Comparison of ENCODE assay signal across 42 cellular contexts in genomic region chr16:56879276-56879675, GRCh38. TPM values are rescaled to one million over a fixed set of nuclear protein-coding genes. Genes with fewer than 3 reads are reported as not detected.
"Had no signal": no experiment of that assay in that cellular context is flagged by ENCODE, and none has a peak within 500 bp of the region (broad histone marks: within the 10 kb centered on the region; RNA-seq: fewer than 3 reads in every experiment).

No MANE protein-coding gene starts in this region.

- H3K27ac ChIP-seq: adrenal gland, ascending aorta, body of pancreas, brain microvascular endothelial cell, breast epithelium, cardiac muscle cell had no signal

- H3K4me3 ChIP-seq: adrenal gland, ascending aorta, body of pancreas, breast epithelium, cardiac muscle cell had no signal

- H3K36me3 ChIP-seq: adrenal gland, ascending aorta, brain microvascular endothelial cell, breast epithelium, cardiac muscle cell had no signal

- H3K9me3 Mint-ChIP-seq: activated naive CD4-positive, alpha-beta T cell treated with anti-CD3 and anti-CD28 coated beads for 36 hours; activated naive CD4-positive, alpha-beta T cell treated with anti-CD3 and anti-CD28 coated beads, Interleukin-2, amount 10 ng/mL, durations not matched to agents 7 days and 5 days; activated naive CD4-positive, alpha-beta T cell treated with anti-CD3 and anti-CD28 coated beads, Interleukin-2, amount 50 U/mL, for 24 hours; activated naive CD4-positive, alpha-beta T cell treated with anti-CD3 and anti-CD28 coated beads, Interleukin-2, amount 50 U/mL, for 72 hours; activated naive CD8-positive, alpha-beta T cell treated with anti-CD3 and anti-CD28 coated beads for 36 hours; activated naive CD8-positive, alpha-beta T cell treated with anti-CD3 and anti-CD28 coated beads, Interleukin-2, amount 10 ng/mL, durations not matched to agents 7 days and 5 days; activated naive CD8-positive, alpha-beta T cell treated with anti-CD3 and anti-CD28 coated beads, Interleukin-2, amount 50 U/mL, for 24 hours; activated T-cell treated with anti-CD3 and anti-CD28 coated beads, Interleukin-2, amount 50 U/mL, for 24 hours; activated T-cell treated with anti-CD3 and anti-CD28 coated beads, Interleukin-2, amount 50 U/mL, for 4 hours; activated T-cell treated with anti-CD3 and anti-CD28 coated beads, Interleukin-2, amount 50 U/mL, for 72 hours; activated T-helper 1 cell treated with anti-CD3 and anti-CD28 coated beads, Interleukin-12 subunit alpha, Interleukin-12 subunit beta, Interleukin-2, Interleukin-4 antibody, amounts not matched to agents 30 ng/mL and 10 ng/mL and 1 ng/mL, durations not matched to agents 14 hours and 24 hours and 36 hours; activated T-helper 17 cell treated with anti-CD3 and anti-CD28 coated beads, Interleukin-2, amount 50 U/mL, for 72 hours; activated T-helper 2 cell treated with anti-CD3 and anti-CD28 coated beads, Interferon-gamma antibody, Interleukin-2, Interleukin-4, amounts not matched to agents 10 μg/mL and 5 μg/mL and 100 μg/mL, durations not matched to agents 14 hours and 24 hours and 36 hours; brain; central memory CD8-positive, alpha-beta T cell had no signal

- H3K4me1 ChIP-seq: adrenal gland, ascending aorta, body of pancreas, breast epithelium had no signal

- H3K27ac Mint-ChIP-seq: activated naive CD4-positive, alpha-beta T cell treated with anti-CD3 and anti-CD28 coated beads for 36 hours; activated naive CD4-positive, alpha-beta T cell treated with anti-CD3 and anti-CD28 coated beads, Interleukin-2, amount 10 ng/mL, durations not matched to agents 7 days and 5 days; activated naive CD4-positive, alpha-beta T cell treated with anti-CD3 and anti-CD28 coated beads, Interleukin-2, amount 50 U/mL, for 24 hours; activated naive CD4-positive, alpha-beta T cell treated with anti-CD3 and anti-CD28 coated beads, Interleukin-2, amount 50 U/mL, for 72 hours; activated naive CD8-positive, alpha-beta T cell; activated naive CD8-positive, alpha-beta T cell treated with anti-CD3 and anti-CD28 coated beads for 36 hours; activated naive CD8-positive, alpha-beta T cell treated with anti-CD3 and anti-CD28 coated beads, Interleukin-2, amount 10 ng/mL, durations not matched to agents 7 days and 5 days; activated naive CD8-positive, alpha-beta T cell treated with anti-CD3 and anti-CD28 coated beads, Interleukin-2, amount 50 U/mL, for 24 hours; activated T-cell treated with anti-CD3 and anti-CD28 coated beads, Interleukin-2, amount 50 U/mL, for 24 hours; activated T-cell treated with anti-CD3 and anti-CD28 coated beads, Interleukin-2, amount 50 U/mL, for 72 hours; activated T-helper 1 cell treated with anti-CD3 and anti-CD28 coated beads, Interleukin-12 subunit alpha, Interleukin-12 subunit beta, Interleukin-2, Interleukin-4 antibody, amounts not matched to agents 30 ng/mL and 10 ng/mL and 1 ng/mL, durations not matched to agents 14 hours and 24 hours and 36 hours; activated T-helper 17 cell treated with anti-CD3 and anti-CD28 coated beads, Interleukin-2, amount 50 U/mL, for 72 hours; activated T-helper 2 cell treated with anti-CD3 and anti-CD28 coated beads, Interferon-gamma antibody, Interleukin-2, Interleukin-4, amounts not matched to agents 10 μg/mL and 5 μg/mL and 100 μg/mL, durations not matched to agents 14 hours and 24 hours and 36 hours; brain had no signal

- H3K27me3 Mint-ChIP-seq: activated naive CD4-positive, alpha-beta T cell treated with anti-CD3 and anti-CD28 coated beads, Interleukin-2, amount 50 U/mL, for 24 hours; activated naive CD8-positive, alpha-beta T cell; activated naive CD8-positive, alpha-beta T cell treated with anti-CD3 and anti-CD28 coated beads for 36 hours; activated naive CD8-positive, alpha-beta T cell treated with anti-CD3 and anti-CD28 coated beads, Interleukin-2, amount 10 ng/mL, durations not matched to agents 7 days and 5 days; activated naive CD8-positive, alpha-beta T cell treated with anti-CD3 and anti-CD28 coated beads, Interleukin-2, amount 50 U/mL, for 24 hours; activated T-cell treated with anti-CD3 and anti-CD28 coated beads, Interleukin-2, amount 50 U/mL, for 24 hours; activated T-helper 17 cell treated with anti-CD3 and anti-CD28 coated beads, Interleukin-2, amount 50 U/mL, for 72 hours; central memory CD8-positive, alpha-beta T cell had no signal

- H3K4me1 Mint-ChIP-seq: activated naive CD4-positive, alpha-beta T cell treated with anti-CD3 and anti-CD28 coated beads, Interleukin-2, amount 10 ng/mL, durations not matched to agents 7 days and 5 days; activated naive CD4-positive, alpha-beta T cell treated with anti-CD3 and anti-CD28 coated beads, Interleukin-2, amount 50 U/mL, for 24 hours; activated naive CD8-positive, alpha-beta T cell treated with anti-CD3 and anti-CD28 coated beads for 36 hours; activated naive CD8-positive, alpha-beta T cell treated with anti-CD3 and anti-CD28 coated beads, Interleukin-2, amount 50 U/mL, for 24 hours; activated T-helper 17 cell treated with anti-CD3 and anti-CD28 coated beads, Interleukin-2, amount 50 U/mL, for 72 hours; central memory CD8-positive, alpha-beta T cell had no signal

- H3K4me3 Mint-ChIP-seq: activated naive CD4-positive, alpha-beta T cell treated with anti-CD3 and anti-CD28 coated beads for 36 hours; activated naive CD4-positive, alpha-beta T cell treated with anti-CD3 and anti-CD28 coated beads, Interleukin-2, amount 10 ng/mL, durations not matched to agents 7 days and 5 days; activated naive CD4-positive, alpha-beta T cell treated with anti-CD3 and anti-CD28 coated beads, Interleukin-2, amount 50 U/mL, for 24 hours; activated naive CD8-positive, alpha-beta T cell; activated naive CD8-positive, alpha-beta T cell treated with anti-CD3 and anti-CD28 coated beads for 36 hours; activated naive CD8-positive, alpha-beta T cell treated with anti-CD3 and anti-CD28 coated beads, Interleukin-2, amount 10 ng/mL, durations not matched to agents 7 days and 5 days; activated naive CD8-positive, alpha-beta T cell treated with anti-CD3 and anti-CD28 coated beads, Interleukin-2, amount 50 U/mL, for 24 hours; activated T-cell treated with anti-CD3 and anti-CD28 coated beads, Interleukin-2, amount 50 U/mL, for 24 hours; activated T-cell treated with anti-CD3 and anti-CD28 coated beads, Interleukin-2, amount 50 U/mL, for 4 hours; activated T-cell treated with anti-CD3 and anti-CD28 coated beads, Interleukin-2, amount 50 U/mL, for 72 hours; activated T-helper 1 cell treated with anti-CD3 and anti-CD28 coated beads, Interleukin-12 subunit alpha, Interleukin-12 subunit beta, Interleukin-2, Interleukin-4 antibody, amounts not matched to agents 30 ng/mL and 10 ng/mL and 1 ng/mL, durations not matched to agents 14 hours and 24 hours and 36 hours; activated T-helper 17 cell treated with anti-CD3 and anti-CD28 coated beads, Interleukin-2, amount 50 U/mL, for 72 hours; brain; central memory CD8-positive, alpha-beta T cell had no signal

- H3K27me3 ChIP-seq: adrenal gland, ascending aorta, body of pancreas, brain microvascular endothelial cell, breast epithelium, cardiac muscle cell had no signal

- H3K36me3 Mint-ChIP-seq: activated naive CD4-positive, alpha-beta T cell treated with anti-CD3 and anti-CD28 coated beads, Interleukin-2, amount 10 ng/mL, durations not matched to agents 7 days and 5 days; activated naive CD4-positive, alpha-beta T cell treated with anti-CD3 and anti-CD28 coated beads, Interleukin-2, amount 50 U/mL, for 24 hours; activated naive CD4-positive, alpha-beta T cell treated with anti-CD3 and anti-CD28 coated beads, Interleukin-2, amount 50 U/mL, for 72 hours; activated naive CD8-positive, alpha-beta T cell; activated naive CD8-positive, alpha-beta T cell treated with anti-CD3 and anti-CD28 coated beads for 36 hours; activated naive CD8-positive, alpha-beta T cell treated with anti-CD3 and anti-CD28 coated beads, Interleukin-2, amount 10 ng/mL, durations not matched to agents 7 days and 5 days; brain had no signal

- DNase-seq: activated effector memory CD4-positive, alpha-beta T cell treated with anti-CD3 and anti-CD28 coated beads, Interleukin-2, amount 50 U/mL, for 16 hours; activated effector memory CD4-positive, alpha-beta T cell treated with Interleukin-2 at 50 U/mL for 16 hours; activated gamma-delta T cell; activated gamma-delta T cell treated with Interleukin-2 at 50 U/mL for 16 hours; activated naive CD4-positive, alpha-beta T cell; activated naive CD4-positive, alpha-beta T cell treated with anti-CD3 and anti-CD28 coated beads for 36 hours; activated naive CD4-positive, alpha-beta T cell treated with anti-CD3 and anti-CD28 coated beads, Interleukin-2, amount 10 ng/mL, durations not matched to agents 7 days and 5 days; activated naive CD4-positive, alpha-beta T cell treated with anti-CD3 and anti-CD28 coated beads, Interleukin-2, amount 50 U/mL, for 16 hours; activated naive CD4-positive, alpha-beta T cell treated with Interleukin-2 at 50 U/mL for 16 hours; activated naive CD8-positive, alpha-beta T cell treated with anti-CD3 and anti-CD28 coated beads for 36 hours; activated naive CD8-positive, alpha-beta T cell treated with anti-CD3 and anti-CD28 coated beads, Interleukin-2, amount 10 ng/mL, durations not matched to agents 7 days and 5 days; activated naive CD8-positive, alpha-beta T cell treated with anti-CD3 and anti-CD28 coated beads, Interleukin-2, amount 50 U/mL, for 24 hours; activated T-cell treated with anti-CD3 and anti-CD28 coated beads, Interleukin-2, amount 50 U/mL, for 1 hour; activated T-cell treated with anti-CD3 and anti-CD28 coated beads, Interleukin-2, amount 50 U/mL, for 24 hours; activated T-cell treated with anti-CD3 and anti-CD28 coated beads, Interleukin-2, amount 50 U/mL, for 4 hours; activated T-cell treated with anti-CD3 and anti-CD28 coated beads, Interleukin-2, amount 50 U/mL, for 48 hours; activated T-cell treated with anti-CD3 and anti-CD28 coated beads, Interleukin-2, amount 50 U/mL, for 72 hours; adrenal gland; amniotic stem cell; amygdala; anterior cingulate cortex; aorta; body of pancreas; brain microvascular endothelial cell; caudate nucleus; central memory CD4-positive, alpha-beta T cell; cerebellar nuclear complex had no signal

- ATAC-seq: activated naive CD4-positive, alpha-beta T cell treated with anti-CD3 and anti-CD28 coated beads, Interleukin-2, amount 50 U/mL, for 72 hours; activated naive CD8-positive, alpha-beta T cell treated with anti-CD3 and anti-CD28 coated beads, Interleukin-2, amount 50 U/mL, for 24 hours; activated T-cell treated with anti-CD3 and anti-CD28 coated beads, Interleukin-2, amount 50 U/mL, for 4 hours; activated T-cell treated with anti-CD3 and anti-CD28 coated beads, Interleukin-2, amount 50 U/mL, for 72 hours; activated T-helper 17 cell treated with anti-CD3 and anti-CD28 coated beads, Interleukin-2, amount 50 U/mL, for 72 hours; body of pancreas had no signal

- H3K9me3 ChIP-seq: adrenal gland, ascending aorta, body of pancreas, breast epithelium had no signal

RNA-seq across cellular contexts. Expression of gene SLC12A3, which starts 14.3 kb away (rescaled TPM):
- total RNA-seq: activated naive CD4-positive, alpha-beta T cell treated with anti-CD3 and anti-CD28 coated beads for 36 hours; activated naive CD4-positive, alpha-beta T cell treated with anti-CD3 and anti-CD28 coated beads, Interleukin-2, amount 50 U/mL, for 72 hours; activated naive CD8-positive, alpha-beta T cell treated with anti-CD3 and anti-CD28 coated beads, Interleukin-2, amount 10 ng/mL, durations not matched to agents 7 days and 5 days; activated T-cell treated with anti-CD3 and anti-CD28 coated beads, Interleukin-2, amount 50 U/mL, for 4 hours; activated T-cell treated with anti-CD3 and anti-CD28 coated beads, Interleukin-2, amount 50 U/mL, for 72 hours; activated T-helper 1 cell treated with anti-CD3 and anti-CD28 coated beads, Interleukin-12 subunit alpha, Interleukin-12 subunit beta, Interleukin-2, Interleukin-4 antibody, amounts not matched to agents 30 ng/mL and 10 ng/mL and 1 ng/mL, durations not matched to agents 14 hours and 24 hours and 36 hours; activated T-helper 17 cell treated with anti-CD3 and anti-CD28 coated beads, Interleukin-2, amount 50 U/mL, for 72 hours; activated T-helper 2 cell treated with anti-CD3 and anti-CD28 coated beads, Interferon-gamma antibody, Interleukin-2, Interleukin-4, amounts not matched to agents 10 μg/mL and 5 μg/mL and 100 μg/mL, durations not matched to agents 14 hours and 24 hours and 36 hours; adrenal gland; aorta; ascending aorta; body of pancreas; breast epithelium; bronchial epithelial cell; cardiac muscle cell; cardiac septum; cerebellum; chondrocyte had no signal
- polyA plus RNA-seq: aorta, cardiac muscle cell had no signal
